1 cellular context compared by ENCODE assay signal in the genomic region with DNA sequence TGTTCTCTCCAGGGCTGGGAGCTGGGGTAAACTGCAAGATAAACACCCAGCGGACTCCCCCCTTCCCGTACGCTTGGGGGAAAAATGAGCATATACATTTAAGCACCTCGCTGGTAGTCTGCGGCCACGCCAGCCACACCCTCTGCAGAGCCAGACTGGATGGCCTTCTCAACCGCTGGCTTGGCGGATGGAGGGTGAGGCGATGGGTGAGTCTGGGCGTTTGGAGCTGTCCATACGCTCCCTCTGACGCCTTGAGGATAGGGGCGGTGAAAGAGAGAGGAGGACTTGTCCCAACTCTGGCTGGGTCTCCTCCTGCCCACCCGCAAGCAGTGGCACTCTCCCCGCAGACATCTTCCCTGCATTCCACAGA.
TF ChIP-seq lines count a peak whose summit lies in the region.

No MANE protein-coding gene starts in this region.

TF ChIP-seq in GM12878, 131 proteins besides CTCF, POLR2A, EP300 and RAD21 (continued from another document):
- TF ChIP-seq EED (IDR thresholded peaks at IDR 0.05; ENCODE audit: low read depth) (no peak), CHD4 (IDR thresholded peaks at IDR 0.05) (no peak), RBBP5 (conservative IDR thresholded peaks at IDR 0.05) (no peak), FOXM1 (IDR thresholded peaks at IDR 0.05; ENCODE audit: low read depth, low read length) (no peak), YY1 (IDR thresholded peaks at IDR 0.05; ENCODE audit: low read depth, low read length) (no peak), SRF (IDR thresholded peaks at IDR 0.05; ENCODE audit: low read depth in 2 of 2, low read length in 2 of 2) (no peak), BACH1 (IDR thresholded peaks at IDR 0.05; ENCODE audit: borderline replicate concordance) (no peak), NR2C2 (IDR thresholded peaks at IDR 0.05; ENCODE audit: borderline replicate concordance, control insufficient read depth, insufficient read length, low read depth) (no peak), KDM1A (IDR thresholded peaks at IDR 0.05; ENCODE audit: borderline replicate concordance) (no peak)
- TF ChIP-seq, protein P1, sequence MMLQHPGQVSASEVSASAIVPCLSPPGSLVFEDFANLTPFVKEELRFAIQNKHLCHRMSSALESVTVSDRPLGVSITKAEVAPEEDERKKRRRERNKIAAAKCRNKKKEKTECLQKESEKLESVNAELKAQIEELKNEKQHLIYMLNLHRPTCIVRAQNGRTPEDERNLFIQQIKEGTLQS (IDR thresholded peaks at IDR 0.05; ENCODE audit: borderline replicate concordance, extremely low read depth, low read depth, low read length): no peak
